Comparison of ENCODE assay signal across 1 cellular context in the genomic region with DNA sequence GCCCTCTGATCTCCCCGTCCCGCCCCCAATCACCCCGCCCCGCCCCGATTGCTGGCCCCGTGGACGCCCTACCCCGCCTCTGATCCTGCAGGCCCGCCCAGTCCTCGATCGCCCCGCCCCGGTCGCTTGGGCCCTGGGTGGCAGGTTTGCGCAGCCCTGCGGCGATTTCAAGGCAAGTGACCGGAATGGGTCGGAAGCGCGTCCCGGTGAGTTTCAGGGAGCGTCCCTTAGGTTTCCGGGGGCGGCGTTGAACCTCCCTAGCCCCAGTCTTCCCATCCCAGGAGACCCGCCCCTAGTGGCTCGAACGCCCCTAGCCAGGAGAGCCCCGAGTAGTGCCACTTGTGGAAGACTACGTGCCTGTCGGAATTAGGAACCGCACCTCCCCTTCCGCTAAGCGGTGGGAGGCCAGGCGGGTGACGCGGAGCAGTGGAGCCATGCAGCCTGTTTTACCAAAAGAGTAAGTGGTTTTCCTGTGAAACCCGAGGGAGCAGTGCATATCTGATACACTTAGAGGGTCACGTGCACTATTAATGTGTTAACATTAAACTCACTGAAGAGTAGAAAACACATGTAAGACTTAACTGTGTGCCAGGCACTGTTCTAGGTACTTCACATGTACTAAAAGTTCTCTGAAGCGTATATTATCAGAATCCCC.
TF ChIP-seq lines count a peak whose summit lies in the region.

No MANE protein-coding gene starts in this region.

TF ChIP-seq in K562, 482 proteins besides CTCF, POLR2A, EP300 and RAD21 (continued from another document):
- TF ChIP-seq ZBTB40 (IDR thresholded peaks at IDR 0.05) (peak; percentile 70), ZBTB40 (CRISPR knock-in tag; IDR thresholded peaks at IDR 0.05) (no peak), LEF1 (IDR thresholded peaks at IDR 0.05) (peak; percentile 7; the same call in 1 of the 2 replicates), RAD51 (IDR thresholded peaks at IDR 0.05; ENCODE audit: borderline replicate concordance, low read depth) (peak; percentile 53; the same call in 1 of the 2 replicates), CSDE1 (IDR thresholded peaks at IDR 0.05) (peak in 1 of 2 experiments; percentile 61; a peak in 1 of 4 replicates), MAFG (tag; conservative IDR thresholded peaks at IDR 0.05) (no peak), NFIX (CRISPR knock-in tag; IDR thresholded peaks at IDR 0.05; ENCODE audit: low read depth) (no peak), NCOA6 (IDR thresholded peaks at IDR 0.05) (no peak), FOXK1 (CRISPR knock-in tag; IDR thresholded peaks at IDR 0.05; ENCODE audit: borderline replicate concordance) (0 out of 2 replicates have a peak, but pooled peaks have one; percentile 59), GABPB2 (CRISPR knock-in tag; conservative IDR thresholded peaks at IDR 0.05) (no peak)
- TF ChIP-seq, protein P1, sequence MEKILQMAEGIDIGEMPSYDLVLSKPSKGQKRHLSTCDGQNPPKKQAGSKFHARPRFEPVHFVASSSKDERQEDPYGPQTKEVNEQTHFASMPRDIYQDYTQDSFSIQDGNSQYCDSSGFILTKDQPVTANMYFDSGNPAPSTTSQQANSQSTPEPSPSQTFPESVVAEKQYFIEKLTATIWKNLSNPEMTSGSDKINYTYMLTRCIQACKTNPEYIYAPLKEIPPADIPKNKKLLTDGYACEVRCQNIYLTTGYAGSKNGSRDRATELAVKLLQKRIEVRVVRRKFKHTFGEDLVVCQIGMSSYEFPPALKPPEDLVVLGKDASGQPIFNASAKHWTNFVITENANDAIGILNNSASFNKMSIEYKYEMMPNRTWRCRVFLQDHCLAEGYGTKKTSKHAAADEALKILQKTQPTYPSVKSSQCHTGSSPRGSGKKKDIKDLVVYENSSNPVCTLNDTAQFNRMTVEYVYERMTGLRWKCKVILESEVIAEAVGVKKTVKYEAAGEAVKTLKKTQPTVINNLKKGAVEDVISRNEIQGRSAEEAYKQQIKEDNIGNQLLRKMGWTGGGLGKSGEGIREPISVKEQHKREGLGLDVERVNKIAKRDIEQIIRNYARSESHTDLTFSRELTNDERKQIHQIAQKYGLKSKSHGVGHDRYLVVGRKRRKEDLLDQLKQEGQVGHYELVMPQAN (IDR thresholded peaks at IDR 0.05; ENCODE audit: borderline replicate concordance): no peak
- TF ChIP-seq, protein P2, sequence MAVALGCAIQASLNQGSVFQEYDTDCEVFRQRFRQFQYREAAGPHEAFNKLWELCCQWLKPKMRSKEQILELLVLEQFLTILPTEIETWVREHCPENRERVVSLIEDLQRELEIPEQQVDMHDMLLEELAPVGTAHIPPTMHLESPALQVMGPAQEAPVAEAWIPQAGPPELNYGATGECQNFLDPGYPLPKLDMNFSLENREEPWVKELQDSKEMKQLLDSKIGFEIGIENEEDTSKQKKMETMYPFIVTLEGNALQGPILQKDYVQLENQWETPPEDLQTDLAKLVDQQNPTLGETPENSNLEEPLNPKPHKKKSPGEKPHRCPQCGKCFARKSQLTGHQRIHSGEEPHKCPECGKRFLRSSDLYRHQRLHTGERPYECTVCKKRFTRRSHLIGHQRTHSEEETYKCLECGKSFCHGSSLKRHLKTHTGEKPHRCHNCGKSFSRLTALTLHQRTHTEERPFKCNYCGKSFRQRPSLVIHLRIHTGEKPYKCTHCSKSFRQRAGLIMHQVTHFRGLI (CRISPR knock-in tag; IDR thresholded peaks at IDR 0.05): no peak
- TF ChIP-seq, protein P3, sequence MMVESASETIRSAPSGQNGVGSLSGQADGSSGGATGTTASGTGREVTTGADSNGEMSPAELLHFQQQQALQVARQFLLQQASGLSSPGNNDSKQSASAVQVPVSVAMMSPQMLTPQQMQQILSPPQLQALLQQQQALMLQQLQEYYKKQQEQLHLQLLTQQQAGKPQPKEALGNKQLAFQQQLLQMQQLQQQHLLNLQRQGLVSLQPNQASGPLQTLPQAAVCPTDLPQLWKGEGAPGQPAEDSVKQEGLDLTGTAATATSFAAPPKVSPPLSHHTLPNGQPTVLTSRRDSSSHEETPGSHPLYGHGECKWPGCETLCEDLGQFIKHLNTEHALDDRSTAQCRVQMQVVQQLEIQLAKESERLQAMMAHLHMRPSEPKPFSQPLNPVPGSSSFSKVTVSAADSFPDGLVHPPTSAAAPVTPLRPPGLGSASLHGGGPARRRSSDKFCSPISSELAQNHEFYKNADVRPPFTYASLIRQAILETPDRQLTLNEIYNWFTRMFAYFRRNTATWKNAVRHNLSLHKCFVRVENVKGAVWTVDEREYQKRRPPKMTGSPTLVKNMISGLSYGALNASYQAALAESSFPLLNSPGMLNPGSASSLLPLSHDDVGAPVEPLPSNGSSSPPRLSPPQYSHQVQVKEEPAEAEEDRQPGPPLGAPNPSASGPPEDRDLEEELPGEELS (CRISPR knock-in tag; IDR thresholded peaks at IDR 0.05; ENCODE audit: borderline replicate concordance): 0 out of 2 replicates have a peak, but pooled peaks have one; percentile 36
